In genomic region chr1:118147542-118147941, GRCh38 we compare ENCODE assay signal across 15 cellular contexts. TPM values are rescaled to one million over a fixed set of nuclear protein-coding genes. Genes with fewer than 3 reads are reported as not detected.
A peak's percentile ranks its signal among the peaks of the same experiment; 100 is the strongest.
DNase-seq lines count a peak whose midpoint lies in the region; ATAC-seq, FAIRE-seq and TF ChIP-seq lines count a peak whose summit lies in the region.
"Had no signal": no experiment of that assay in that cellular context is flagged by ENCODE, and none has a peak within 500 bp of the region (broad histone marks: within the 10 kb centered on the region; RNA-seq: fewer than 3 reads in every experiment).

No MANE protein-coding gene starts in this region.

- peaks cover 38% of the 10 kb centered on the region for H3K4me1 ChIP-seq in RWPE2 (ENCODE audit: insufficient read depth, poor library complexity, severe bottlenecking)

- H3K36me3 ChIP-seq in RWPE2 (ENCODE audit: low read depth), result no peaks in the 10 kb centered on the region

- no peak for TF ChIP-seq CTCF in RWPE2 (IDR thresholded peaks at IDR 0.05; ENCODE audit: poor library complexity, severe bottlenecking)

- CTCF ChIA-PET in HEK293T (lab: Yijun Ruan, JAX), result no interaction called here

- ATAC-seq in RWPE2 (ENCODE audit: low read depth) (peak; percentile 93), sciatic nerve (peak; percentile 49)
- ATAC-seq: activated CD8-positive, alpha-beta T cell treated with anti-CD3 and anti-CD28 coated beads for 36 hours; right cardiac atrium had no signal

- no peak overlapping the region for H3K4me3 ChIP-seq in RWPE2 (ENCODE audit: severe bottlenecking)

- DNase-seq in RWPE2 (ENCODE audit: low spot score), result no peak
- peak; percentile 96 for DNase-seq in fibroblast of peridontal ligament (ENCODE audit: extremely low read depth)
- DNase-seq in sciatic nerve (ENCODE audit: low spot score), result no peak
- no peak for DNase-seq in HK-2 (ENCODE audit: unreplicated experiment)
- no peak for DNase-seq in HEK293T (ENCODE audit: extremely low spot score)
- no peak for DNase-seq in DMS53 (lab: John Stamatoyannopoulos, UW)
- DNase-seq: activated CD8-positive, alpha-beta T cell treated with anti-CD3 and anti-CD28 coated beads for 36 hours; COR-L47; naive B cell; NCI-H146; NCI-H524 treated with DMSO at 0.1 percent for 48 hours; right cardiac atrium; T1000 had no signal

- peak overlapping the region; percentile 61 for H3K27ac ChIP-seq in RWPE2 (ENCODE audit: poor library complexity, severe bottlenecking)

- intact Hi-C loops in sciatic nerve (cut with DNase I), result no loop called here

- no peaks in the 10 kb centered on the region for H3K9me3 ChIP-seq in RWPE2 (ENCODE audit: severe bottlenecking)

- FAIRE-seq in G401.6 (lab: Jason Lieb, UNC), result peak; percentile 96
- FAIRE-seq: colon had no signal

- no peaks in the 10 kb centered on the region for H3K27me3 ChIP-seq in RWPE2 (ENCODE audit: insufficient read depth, poor library complexity, severe bottlenecking)

- POLR2A ChIA-PET in HEK293T (lab: Yijun Ruan, JAX), result no interaction called here

TF ChIP-seq in HEK293T, 16 proteins besides CTCF, POLR2A, EP300 and RAD21:
- no peak for TF ChIP-seq ARNT (IDR thresholded peaks at IDR 0.05)
- no peak for TF ChIP-seq ELF4 (IDR thresholded peaks at IDR 0.05)
- TF ChIP-seq FOXK2 (IDR thresholded peaks at IDR 0.05), result no peak
- TF ChIP-seq LEF1 (IDR thresholded peaks at IDR 0.05; ENCODE audit: borderline replicate concordance), result no peak
- no peak for TF ChIP-seq SUZ12 (IDR thresholded peaks at IDR 0.05)
- TF ChIP-seq CTBP1 (IDR thresholded peaks at IDR 0.05; ENCODE audit: borderline replicate concordance), result no peak
- no peak for TF ChIP-seq FOXA1 (IDR thresholded peaks at IDR 0.05)
- no peak for TF ChIP-seq TARDBP (IDR thresholded peaks at IDR 0.05)

RNA-seq across cellular contexts. Expression of gene SPAG17, which starts 37.5 kb away (rescaled TPM):
- total RNA-seq in sciatic nerve, result 0.89 TPM
- total RNA-seq: activated CD8-positive, alpha-beta T cell treated with anti-CD3 and anti-CD28 coated beads for 36 hours had no signal
